ENCODE assay signal across 15 cellular contexts in genomic region chr1:188888387-188888786, GRCh38.
"Had no signal": no experiment of that assay in that cellular context is flagged by ENCODE, and none has a peak within 500 bp of the region (broad histone marks: within the 10 kb centered on the region; RNA-seq: fewer than 3 reads in every experiment).

No MANE protein-coding gene starts in this region.

- H3K4me3 ChIP-seq: lung, right atrium auricular region, smooth muscle cell had no signal

- H3K4me1 ChIP-seq: right atrium auricular region had no signal

- H3K4me2 ChIP-seq: smooth muscle cell had no signal

- DNase-seq: activated CD4-positive, alpha-beta T cell treated with anti-CD3 and anti-CD28 coated beads, Interleukin-2, amount 50 U/mL, for 4 hours; activated CD4-positive, CD25-positive, alpha-beta regulatory T cell treated with anti-CD3 and anti-CD28 coated beads, Interleukin-2, amount 50 U/mL, for 72 hours; activated effector memory CD4-positive, alpha-beta T cell treated with Interleukin-2 at 50 U/mL for 16 hours; activated T-cell treated with anti-CD3 and anti-CD28 coated beads, Interleukin-2, amount 50 U/mL, for 24 hours; amygdala; brain microvascular endothelial cell; cerebellar nuclear complex; glutamatergic neuron; immature natural killer cell; left cardiac atrium; naive thymus-derived CD4-positive, alpha-beta T cell had no signal

- H3K27ac ChIP-seq: brain microvascular endothelial cell, neutrophil, right atrium auricular region had no signal

- H3K27me3 ChIP-seq: brain microvascular endothelial cell, neutrophil, right atrium auricular region had no signal

- H3K9me3 ChIP-seq: neutrophil, right atrium auricular region had no signal

- H3K36me3 ChIP-seq: brain microvascular endothelial cell, neutrophil, right atrium auricular region had no signal
